ENCODE assay signal across 2 cellular contexts in the genomic region with DNA sequence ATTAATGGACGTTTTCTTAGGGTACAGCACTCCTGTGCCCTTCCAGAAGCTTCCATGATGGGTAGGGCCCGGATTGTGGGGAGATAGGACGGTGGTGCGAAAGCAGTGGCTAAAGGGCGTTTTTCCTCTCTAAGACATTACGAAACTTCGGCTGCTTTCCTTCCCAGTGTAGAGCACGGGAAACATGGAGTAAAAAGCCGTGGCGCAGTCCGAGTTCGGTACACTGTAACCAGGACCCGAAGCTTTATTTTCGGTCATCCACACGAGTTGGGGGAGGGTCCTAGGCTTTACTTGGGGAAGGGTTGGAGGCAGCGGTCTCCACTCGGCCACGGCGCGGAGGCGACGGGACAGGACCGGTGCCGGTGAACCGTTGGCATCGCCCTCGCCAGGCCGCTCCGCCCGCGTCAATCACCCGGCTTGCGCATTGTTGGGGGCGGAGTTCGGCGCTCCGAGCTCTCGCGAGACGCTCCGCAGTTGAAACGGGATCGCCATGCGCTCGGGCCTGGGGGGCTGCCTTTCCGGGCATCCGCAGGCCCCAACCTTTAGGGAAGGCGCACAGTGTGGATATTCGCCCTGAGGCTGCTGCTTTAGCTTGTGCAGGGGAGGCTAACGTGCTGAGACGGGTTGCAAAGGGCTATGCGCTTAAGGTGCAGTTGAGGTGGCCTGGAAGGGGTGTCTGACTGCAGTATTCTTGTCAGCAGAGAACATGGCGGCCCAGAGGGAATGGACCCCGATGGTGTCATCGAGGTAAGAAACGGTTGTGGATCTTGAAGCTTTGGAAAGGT.
TF ChIP-seq lines count a peak whose summit lies in the region.

No MANE protein-coding gene starts in this region.

TF ChIP-seq in A549, 52 proteins besides CTCF, POLR2A, EP300 and RAD21 (continued from another document and continues in another):
- TF ChIP-seq, protein P1, sequence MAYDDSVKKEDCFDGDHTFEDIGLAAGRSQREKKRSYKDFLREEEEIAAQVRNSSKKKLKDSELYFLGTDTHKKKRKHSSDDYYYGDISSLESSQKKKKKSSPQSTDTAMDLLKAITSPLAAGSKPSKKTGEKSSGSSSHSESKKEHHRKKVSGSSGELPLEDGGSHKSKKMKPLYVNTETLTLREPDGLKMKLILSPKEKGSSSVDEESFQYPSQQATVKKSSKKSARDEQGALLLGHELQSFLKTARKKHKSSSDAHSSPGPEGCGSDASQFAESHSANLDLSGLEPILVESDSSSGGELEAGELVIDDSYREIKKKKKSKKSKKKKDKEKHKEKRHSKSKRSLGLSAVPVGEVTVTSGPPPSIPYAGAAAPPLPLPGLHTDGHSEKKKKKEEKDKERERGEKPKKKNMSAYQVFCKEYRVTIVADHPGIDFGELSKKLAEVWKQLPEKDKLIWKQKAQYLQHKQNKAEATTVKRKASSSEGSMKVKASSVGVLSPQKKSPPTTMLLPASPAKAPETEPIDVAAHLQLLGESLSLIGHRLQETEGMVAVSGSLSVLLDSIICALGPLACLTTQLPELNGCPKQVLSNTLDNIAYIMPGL (CRISPR knock-in tag; IDR thresholded peaks at IDR 0.05; ENCODE audit: borderline replicate concordance): no peak
- TF ChIP-seq CEBPB (IDR thresholded peaks at IDR 0.05): no peak
- no peak for TF ChIP-seq GATA3 (IDR thresholded peaks at IDR 0.05; ENCODE audit: borderline replicate concordance)
- TF ChIP-seq HDAC2 (IDR thresholded peaks at IDR 0.05): no peak
- peak; percentile 88 for TF ChIP-seq CHD2 (IDR thresholded peaks at IDR 0.05; ENCODE audit: low read length, partially characterized antibody)
- 0 out of 2 replicates have a peak, but pooled peaks have one; percentile 26 for TF ChIP-seq MYC (IDR thresholded peaks at IDR 0.05; ENCODE audit: borderline replicate concordance, low read length)
- TF ChIP-seq POLR2AphosphoS2 (conservative IDR thresholded peaks at IDR 0.05; ENCODE audit: low read length): no peak; the same call in 1 of the 2 replicates
- TF ChIP-seq, protein P2, sequence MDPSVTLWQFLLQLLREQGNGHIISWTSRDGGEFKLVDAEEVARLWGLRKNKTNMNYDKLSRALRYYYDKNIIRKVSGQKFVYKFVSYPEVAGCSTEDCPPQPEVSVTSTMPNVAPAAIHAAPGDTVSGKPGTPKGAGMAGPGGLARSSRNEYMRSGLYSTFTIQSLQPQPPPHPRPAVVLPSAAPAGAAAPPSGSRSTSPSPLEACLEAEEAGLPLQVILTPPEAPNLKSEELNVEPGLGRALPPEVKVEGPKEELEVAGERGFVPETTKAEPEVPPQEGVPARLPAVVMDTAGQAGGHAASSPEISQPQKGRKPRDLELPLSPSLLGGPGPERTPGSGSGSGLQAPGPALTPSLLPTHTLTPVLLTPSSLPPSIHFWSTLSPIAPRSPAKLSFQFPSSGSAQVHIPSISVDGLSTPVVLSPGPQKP (IDR thresholded peaks at IDR 0.05; ENCODE audit: low read depth, low read length): no peak
- TF ChIP-seq KDM5A (IDR thresholded peaks at IDR 0.05): peak; percentile 42; the same call in 1 of the 2 replicates
- no peak; the same call in none of the 2 replicates for TF ChIP-seq TFCP2L1 (CRISPR knock-in tag; IDR thresholded peaks at IDR 0.05)
- TF ChIP-seq, protein P3, sequence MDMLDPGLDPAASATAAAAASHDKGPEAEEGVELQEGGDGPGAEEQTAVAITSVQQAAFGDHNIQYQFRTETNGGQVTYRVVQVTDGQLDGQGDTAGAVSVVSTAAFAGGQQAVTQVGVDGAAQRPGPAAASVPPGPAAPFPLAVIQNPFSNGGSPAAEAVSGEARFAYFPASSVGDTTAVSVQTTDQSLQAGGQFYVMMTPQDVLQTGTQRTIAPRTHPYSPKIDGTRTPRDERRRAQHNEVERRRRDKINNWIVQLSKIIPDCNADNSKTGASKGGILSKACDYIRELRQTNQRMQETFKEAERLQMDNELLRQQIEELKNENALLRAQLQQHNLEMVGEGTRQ (IDR thresholded peaks at IDR 0.05): no peak
- TF ChIP-seq, protein P4, sequence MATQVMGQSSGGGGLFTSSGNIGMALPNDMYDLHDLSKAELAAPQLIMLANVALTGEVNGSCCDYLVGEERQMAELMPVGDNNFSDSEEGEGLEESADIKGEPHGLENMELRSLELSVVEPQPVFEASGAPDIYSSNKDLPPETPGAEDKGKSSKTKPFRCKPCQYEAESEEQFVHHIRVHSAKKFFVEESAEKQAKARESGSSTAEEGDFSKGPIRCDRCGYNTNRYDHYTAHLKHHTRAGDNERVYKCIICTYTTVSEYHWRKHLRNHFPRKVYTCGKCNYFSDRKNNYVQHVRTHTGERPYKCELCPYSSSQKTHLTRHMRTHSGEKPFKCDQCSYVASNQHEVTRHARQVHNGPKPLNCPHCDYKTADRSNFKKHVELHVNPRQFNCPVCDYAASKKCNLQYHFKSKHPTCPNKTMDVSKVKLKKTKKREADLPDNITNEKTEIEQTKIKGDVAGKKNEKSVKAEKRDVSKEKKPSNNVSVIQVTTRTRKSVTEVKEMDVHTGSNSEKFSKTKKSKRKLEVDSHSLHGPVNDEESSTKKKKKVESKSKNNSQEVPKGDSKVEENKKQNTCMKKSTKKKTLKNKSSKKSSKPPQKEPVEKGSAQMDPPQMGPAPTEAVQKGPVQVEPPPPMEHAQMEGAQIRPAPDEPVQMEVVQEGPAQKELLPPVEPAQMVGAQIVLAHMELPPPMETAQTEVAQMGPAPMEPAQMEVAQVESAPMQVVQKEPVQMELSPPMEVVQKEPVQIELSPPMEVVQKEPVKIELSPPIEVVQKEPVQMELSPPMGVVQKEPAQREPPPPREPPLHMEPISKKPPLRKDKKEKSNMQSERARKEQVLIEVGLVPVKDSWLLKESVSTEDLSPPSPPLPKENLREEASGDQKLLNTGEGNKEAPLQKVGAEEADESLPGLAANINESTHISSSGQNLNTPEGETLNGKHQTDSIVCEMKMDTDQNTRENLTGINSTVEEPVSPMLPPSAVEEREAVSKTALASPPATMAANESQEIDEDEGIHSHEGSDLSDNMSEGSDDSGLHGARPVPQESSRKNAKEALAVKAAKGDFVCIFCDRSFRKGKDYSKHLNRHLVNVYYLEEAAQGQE (IDR thresholded peaks at IDR 0.05): peak; percentile 80
- no peak for TF ChIP-seq HES2 (IDR thresholded peaks at IDR 0.05)
- TF ChIP-seq SMC3 (IDR thresholded peaks at IDR 0.05): no peak
- TF ChIP-seq CBX8 (IDR thresholded peaks at IDR 0.05): no peak
- TF ChIP-seq, protein P5, sequence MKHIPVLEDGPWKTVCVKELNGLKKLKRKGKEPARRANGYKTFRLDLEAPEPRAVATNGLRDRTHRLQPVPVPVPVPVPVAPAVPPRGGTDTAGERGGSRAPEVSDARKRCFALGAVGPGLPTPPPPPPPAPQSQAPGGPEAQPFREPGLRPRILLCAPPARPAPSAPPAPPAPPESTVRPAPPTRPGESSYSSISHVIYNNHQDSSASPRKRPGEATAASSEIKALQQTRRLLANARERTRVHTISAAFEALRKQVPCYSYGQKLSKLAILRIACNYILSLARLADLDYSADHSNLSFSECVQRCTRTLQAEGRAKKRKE (CRISPR knock-in tag; IDR thresholded peaks at IDR 0.05; ENCODE audit: low read depth): no peak
- no peak for TF ChIP-seq HEYL (CRISPR knock-in tag; IDR thresholded peaks at IDR 0.05)
- no peak for TF ChIP-seq BHLHE40 (IDR thresholded peaks at IDR 0.05; ENCODE audit: low read depth, low read length)
- no peak for TF ChIP-seq RCOR1 (IDR thresholded peaks at IDR 0.05; ENCODE audit: low read depth, low read length)
- peak; percentile 71 for TF ChIP-seq RARB (CRISPR knock-in tag; IDR thresholded peaks at IDR 0.05)
- no peak for TF ChIP-seq EHMT2 (IDR thresholded peaks at IDR 0.05; ENCODE audit: low read depth)
- no peak for TF ChIP-seq NPAS2 (CRISPR knock-in tag; IDR thresholded peaks at IDR 0.05; ENCODE audit: borderline replicate concordance)
- TF ChIP-seq NR3C1 (IDR thresholded peaks at IDR 0.05): no peak
- no peak for TF ChIP-seq ZC3H11A (IDR thresholded peaks at IDR 0.05)

TF ChIP-seq in liver, 16 proteins besides CTCF, POLR2A, EP300 and RAD21 (continued from another document):
- TF ChIP-seq, protein P4 (IDR thresholded peaks at IDR 0.05): no peak
- TF ChIP-seq SP1 (IDR thresholded peaks at IDR 0.05) (no peak), FOXA1 (IDR thresholded peaks at IDR 0.05) (no peak), MAX (IDR thresholded peaks at IDR 0.05) (peak; percentile 43)
